14 cellular contexts compared by ENCODE assay signal in genomic region chr15:35752134-35752466, GRCh38.
A peak's percentile ranks its signal among the peaks of the same experiment; 100 is the strongest.
DNase-seq lines count a peak whose midpoint lies in the region; ATAC-seq, FAIRE-seq and TF ChIP-seq lines count a peak whose summit lies in the region.
"Had no signal": no experiment of that assay in that cellular context is flagged by ENCODE, and none has a peak within 500 bp of the region (broad histone marks: within the 10 kb centered on the region; RNA-seq: fewer than 3 reads in every experiment).

No MANE protein-coding gene starts in this region.

- POLR2A ChIA-PET in HepG2 (lab: Yijun Ruan, JAX) = no interaction called here
- POLR2A ChIA-PET in WTC11 (lab: Charles Lee) = no interaction called here

- H3K27me3 ChIP-seq in HepG2 (ENCODE audit: control insufficient read depth in 1 of 2, insufficient read depth in 2 of 2, low read length in 2 of 2) (no peaks in the 10 kb centered on the region), right lobe of liver (no peaks in the 10 kb centered on the region), iPS-15b (ENCODE audit: control insufficient read depth, insufficient read depth, low read length) (no peaks in the 10 kb centered on the region), dorsolateral prefrontal cortex (peaks cover 0 to 3% (median 0%) of the 10 kb centered on the region in 45 donors), ovary (no peaks in the 10 kb centered on the region)

- H3K9me3 Mint-ChIP-seq in WTC11 (peaks cover 10% of the 10 kb centered on the region; the same call in 1 of the 2 replicates), osteocyte (ENCODE audit: unreplicated experiment) (no peaks in the 10 kb centered on the region)
- H3K9me3 Mint-ChIP-seq: CD14-positive monocyte had no signal

- H3K4me3 ChIP-seq in HepG2 (replicated peaks in 1 of 3; ENCODE audit: insufficient read depth in 1 of 3, low read depth in 2 of 3, low read length in 3 of 3) = no peak overlapping the region
- H3K4me3 ChIP-seq in right lobe of liver = no peak overlapping the region
- peak overlapping the region; percentile 23 for H3K4me3 ChIP-seq in iPS-15b (ENCODE audit: low read depth, low read length)
- peak overlapping the region in 22 of 59 donors; percentile 0 to 43 (median 26) for H3K4me3 ChIP-seq in dorsolateral prefrontal cortex
- H3K4me3 ChIP-seq in ovary = no peak overlapping the region
- H3K4me3 ChIP-seq: HAP-1, PC-9 had no signal

- H3K27me3 Mint-ChIP-seq in WTC11 (ENCODE audit: low read depth) (no peaks in the 10 kb centered on the region), osteocyte (ENCODE audit: unreplicated experiment) (no peaks in the 10 kb centered on the region)

- TF ChIP-seq EP300 in HepG2 (IDR thresholded peaks at IDR 0.05; ENCODE audit: low read depth in 2 of 2, low read length in 2 of 2) (no peak), HepG2 (CRISPR knock-in tag; IDR thresholded peaks at IDR 0.05; ENCODE audit: borderline replicate concordance) (no peak), ovary (IDR thresholded peaks at IDR 0.05) (no peak)

- no peaks in the 10 kb centered on the region for H3K36me3 ChIP-seq in HepG2 (replicated peaks in 1 of 2; ENCODE audit: control insufficient read depth in 1 of 2, insufficient read depth in 2 of 2, low read length in 2 of 2)
- H3K36me3 ChIP-seq in right lobe of liver = no peaks in the 10 kb centered on the region
- H3K36me3 ChIP-seq in iPS-15b (ENCODE audit: control insufficient read depth, insufficient read depth, low read length) = no peaks in the 10 kb centered on the region
- H3K36me3 ChIP-seq in ovary = no peaks in the 10 kb centered on the region
- H3K36me3 ChIP-seq: HAP-1 had no signal

- no peaks in the 10 kb centered on the region for H3K4me1 ChIP-seq in HepG2 (ENCODE audit: insufficient read depth, low read length)
- H3K4me1 ChIP-seq in right lobe of liver = peaks cover 0 to 18% (median 0%) of the 10 kb centered on the region in 4 donors
- H3K4me1 ChIP-seq in iPS-15b (ENCODE audit: control insufficient read depth, insufficient read depth, low read length) = no peaks in the 10 kb centered on the region
- H3K4me1 ChIP-seq in ovary (ENCODE audit: insufficient read depth) = no peaks in the 10 kb centered on the region

- H3K4me3 Mint-ChIP-seq in WTC11 (peak overlapping the region; percentile 47), osteocyte (ENCODE audit: unreplicated experiment) (no peak overlapping the region)
- H3K4me3 Mint-ChIP-seq: CD14-positive monocyte had no signal

- 57% methylated on average over 5 of the region's 5 CpGs for WGBS in HepG2 (ENCODE audit: low lambda C conversion rate)
- WGBS in right lobe of liver (ENCODE audit: insufficient coverage, low coverage, low lambda C conversion rate, missing lambda C conversion rate) = 64% methylated on average over 5 of the region's 5 CpGs
- WGBS in ovary, 3 donors = 89 to 95% (median 90%) methylated on average over 5 of the region's 5 CpGs

- no peak for DNase-seq in HepG2 (ENCODE audit: low spot score)
- DNase-seq in right lobe of liver = no peak
- no peak for DNase-seq in WTC11 (ENCODE audit: low spot score)
- no peak for DNase-seq in dorsolateral prefrontal cortex
- DNase-seq in ovary = no peak
- DNase-seq in ecto neural progenitor cell (ENCODE audit: low spot score) = no peak
- no peak for DNase-seq in osteocyte (ENCODE audit: extremely low spot score, unreplicated experiment)

- H3K27ac ChIP-seq in HepG2 (ENCODE audit: extremely low read length, insufficient read depth, low read length) (no peak overlapping the region), right lobe of liver (no peak overlapping the region), dorsolateral prefrontal cortex (no peak overlapping the region), ovary (no peak overlapping the region)
- H3K27ac ChIP-seq: 22Rv1, PC-9, RWPE1 had no signal

- FAIRE-seq in HepG2 (lab: Jason Lieb, UNC) = no peak

- intact Hi-C loops in HepG2 (cut with micrococcal nuclease; ENCODE audit: unreplicated experiment) (loop anchor here (5.0 kb wide), 1 partner anchor 235 kb away; no protein-coding TSS in a partner anchor), right lobe of liver (cut with DNase I) (no loop called here), dorsolateral prefrontal cortex (cut with DNase I) (loop anchor here in 1 of 2 donors (10.0 kb wide), 1 partner anchor 163 kb away; no protein-coding TSS in a partner anchor), ovary (cut with DNase I) (no loop called here)

- no peak overlapping the region for H3K4me2 ChIP-seq in HepG2 (ENCODE audit: low read depth, low read length)
- H3K4me2 ChIP-seq: PC-9, SK-N-SH had no signal

- CTCF ChIA-PET in HepG2 (lab: Yijun Ruan, JAX; ENCODE audit: low intra/inter-chr PET ratio, low total read pairs) (no interaction called here), WTC11 (lab: Charles Lee) (interaction anchor here (0.6 to 1.9 kb wide), 34 partner anchors 9 to 748 kb away, joined by 3 to 11 read pairs (median 4); no protein-coding TSS in a partner anchor)

- H3K4me1 Mint-ChIP-seq in WTC11 = peaks cover 24% of the 10 kb centered on the region
- peaks cover 55% of the 10 kb centered on the region for H3K4me1 Mint-ChIP-seq in osteocyte (ENCODE audit: unreplicated experiment)
- H3K4me1 Mint-ChIP-seq: CD14-positive monocyte had no signal

- TF ChIP-seq RAD21 in HepG2 (CRISPR knock-in tag; IDR thresholded peaks at IDR 0.05) = no peak

- TF ChIP-seq POLR2A in HepG2 (IDR thresholded peaks at IDR 0.05; ENCODE audit: insufficient read depth in 1 of 2, low read depth in 2 of 2, low read length in 2 of 2) (no peak), right lobe of liver (IDR thresholded peaks at IDR 0.05) (no peak), ovary (IDR thresholded peaks at IDR 0.05) (no peak)

- in situ Hi-C loops in HepG2 (cut with HindIII; ENCODE audit: extremely low pct_ligation_motif_present, low pct_unique_long_range_greater_than_20kb) = no loop called here

- no peak overlapping the region for H2AFZ ChIP-seq in HepG2 (ENCODE audit: low read length)
- H2AFZ ChIP-seq: PC-9 had no signal

- H3K79me2 ChIP-seq in HepG2 (ENCODE audit: insufficient read depth, low read length) = no peaks in the 10 kb centered on the region

- ATAC-seq in HepG2 (no peak), right lobe of liver (no peak), WTC11 (no peak)

- H3K9me3 ChIP-seq in HepG2 (ENCODE audit: low read length) (no peaks in the 10 kb centered on the region), right lobe of liver (no peaks in the 10 kb centered on the region), iPS-15b (ENCODE audit: control insufficient read depth, insufficient read depth, low read length) (no peaks in the 10 kb centered on the region), ovary (no peaks in the 10 kb centered on the region)
- H3K9me3 ChIP-seq: HAP-1, SK-N-SH had no signal

- H3K27ac Mint-ChIP-seq in WTC11 = no peak overlapping the region
- no peak overlapping the region for H3K27ac Mint-ChIP-seq in osteocyte (ENCODE audit: unreplicated experiment)
- H3K27ac Mint-ChIP-seq: CD14-positive monocyte had no signal

- H3K36me3 Mint-ChIP-seq in WTC11 = peaks cover 5% of the 10 kb centered on the region; the same call in 1 of the 2 replicates
- no peaks in the 10 kb centered on the region for H3K36me3 Mint-ChIP-seq in osteocyte (ENCODE audit: unreplicated experiment)
- H3K36me3 Mint-ChIP-seq: CD14-positive monocyte had no signal

- TF ChIP-seq CTCF in HepG2 (CRISPR knock-in tag; IDR thresholded peaks at IDR 0.05) (no peak), right lobe of liver (IDR thresholded peaks at IDR 0.05) (no peak), WTC11 (IDR thresholded peaks at IDR 0.05) (no peak), dorsolateral prefrontal cortex (IDR thresholded peaks at IDR 0.05 in 54 of 56, conservative IDR thresholded peaks at IDR 0.05 in 2 of 56; ENCODE audit: low read depth in 1 of 56, partially characterized antibody in 56 of 56) (no peak), ovary (IDR thresholded peaks at IDR 0.05) (no peak), osteocyte (IDR thresholded peaks at IDR 0.05) (no peak)

- no peaks in the 10 kb centered on the region for H4K20me1 ChIP-seq in HepG2 (ENCODE audit: insufficient read depth, low read length)

- H3K9ac ChIP-seq in HepG2 (ENCODE audit: insufficient read depth, low read depth, low read length) = no peak overlapping the region
- H3K9ac ChIP-seq in iPS-15b (ENCODE audit: low read depth, low read length) = no peak overlapping the region
- H3K9ac ChIP-seq: SK-N-SH had no signal

- BruUV-seq in HepG2 (replicated peaks; lab: Mats Ljungman, UMichigan) = no TSS peak

TF ChIP-seq in HepG2, 621 proteins besides CTCF, POLR2A, EP300 and RAD21:
- TF ChIP-seq HNRNPK (IDR thresholded peaks at IDR 0.05; ENCODE audit: low read depth, low read length, poor library complexity, severe bottlenecking) = peak; percentile 81
- TF ChIP-seq ZNF460 (CRISPR knock-in tag; IDR thresholded peaks at IDR 0.05; ENCODE audit: borderline replicate concordance) = no peak
- peak; percentile 79 for TF ChIP-seq PCBP2 (optimal IDR thresholded peaks at IDR 0.05; ENCODE audit: low read depth, low read length, poor library complexity, severe bottlenecking)

TF ChIP-seq in WTC11, 78 proteins besides CTCF, POLR2A, EP300 and RAD21 (continues in another document):
- TF ChIP-seq AR (CRISPR knock-in tag; IDR thresholded peaks at IDR 0.05) (no peak), SOX15 (CRISPR knock-in tag; IDR thresholded peaks at IDR 0.05) (no peak), TEAD1 (CRISPR knock-in tag; IDR thresholded peaks at IDR 0.05) (no peak)
